9 cellular contexts compared by ENCODE assay signal in genomic region chr16:1378087-1378803, GRCh38. TPM values are rescaled to one million over a fixed set of nuclear protein-coding genes. Genes with fewer than 3 reads are reported as not detected.
DNase-seq lines count a peak whose midpoint lies in the region; ATAC-seq and TF ChIP-seq lines count a peak whose summit lies in the region.
"Had no signal": no experiment of that assay in that cellular context is flagged by ENCODE, and none has a peak within 500 bp of the region (broad histone marks: within the 10 kb centered on the region; RNA-seq: fewer than 3 reads in every experiment).

No MANE protein-coding gene starts in this region.

- TF ChIP-seq CTCF in SK-N-SH (IDR thresholded peaks at IDR 0.05) (no peak), SU-DHL-6 (IDR thresholded peaks at IDR 0.05; ENCODE audit: insufficient read depth, low read length, poor library complexity, severe bottlenecking) (no peak), fibroblast of pulmonary artery (IDR thresholded peaks at IDR 0.05; ENCODE audit: low read length, missing control alignments) (no peak), smooth muscle cell (IDR thresholded peaks at IDR 0.05; ENCODE audit: borderline replicate concordance, insufficient read depth, poor library complexity, severe bottlenecking) (no peak)

- 89% methylated on average over 14 of the region's 25 CpGs for WGBS in SK-N-SH (ENCODE audit: low lambda C conversion rate)
- WGBS in smooth muscle cell (ENCODE audit: low lambda C conversion rate): 65% methylated on average over 25 of the region's 25 CpGs

- H3K4me1 ChIP-seq in SK-N-SH (ENCODE audit: control insufficient read depth in 1 of 2, insufficient read depth in 2 of 2, low read depth in 1 of 2, low read length in 1 of 2): peaks cover 9 to 12% of the 10 kb centered on the region in 2 experiments; a peak in 3 of 4 replicates
- H3K4me1 ChIP-seq in smooth muscle cell (ENCODE audit: low read depth): peaks cover 9% of the 10 kb centered on the region

- H4K20me1 ChIP-seq in SK-N-SH (ENCODE audit: insufficient read depth) (no peaks in the 10 kb centered on the region), SU-DHL-6 (ENCODE audit: low read depth, low read length) (no peaks in the 10 kb centered on the region), smooth muscle cell (ENCODE audit: low read depth) (peaks cover 26% of the 10 kb centered on the region)

- H3K9me3 ChIP-seq in SK-N-SH: no peaks in the 10 kb centered on the region
- H3K9me3 ChIP-seq in SU-DHL-6 (ENCODE audit: insufficient read depth, low read length): no peaks in the 10 kb centered on the region
- no peaks in the 10 kb centered on the region for H3K9me3 ChIP-seq in smooth muscle cell (replicated peaks; ENCODE audit: low read depth)
- H3K9me3 ChIP-seq: Peyer's patch had no signal

- H3K9ac ChIP-seq in SK-N-SH (peak overlapping the region; percentile 87), SU-DHL-6 (ENCODE audit: low read length) (peak overlapping the region; percentile 79), smooth muscle cell (ENCODE audit: low read depth) (peak overlapping the region; percentile 25)

- peak overlapping the region in 1 of 2 experiments; percentile 44; a peak in 1 of 4 replicates for H3K27ac ChIP-seq in SK-N-SH (ENCODE audit: low read depth in 2 of 2, low read length in 1 of 2)
- no peak overlapping the region for H3K27ac ChIP-seq in SU-DHL-6 (ENCODE audit: low read depth, low read length)
- H3K27ac ChIP-seq in smooth muscle cell (ENCODE audit: low read depth): no peak overlapping the region

- TF ChIP-seq RAD21 in SK-N-SH (IDR thresholded peaks at IDR 0.05; ENCODE audit: low read length): no peak

- POLR2A ChIA-PET in SK-N-SH (lab: Yijun Ruan, JAX): interaction anchor here (1.1 kb wide), 1 partner anchor 42 kb away, joined by 3 read pairs; the partner anchor contains the start of gene UQCC4

- CTCF ChIA-PET in SK-N-SH (lab: Yijun Ruan, JAX): interaction anchor here (0.6 to 3.9 kb wide), 6 partner anchors 7 to 324 kb away, joined by 3 to 39 read pairs (median 3); no protein-coding TSS in a partner anchor

- no peaks in the 10 kb centered on the region for H3K27me3 ChIP-seq in SK-N-SH (ENCODE audit: insufficient read depth)
- no peaks in the 10 kb centered on the region for H3K27me3 ChIP-seq in SU-DHL-6 (ENCODE audit: low read length)
- no peaks in the 10 kb centered on the region for H3K27me3 ChIP-seq in smooth muscle cell (ENCODE audit: low read depth)
- H3K27me3 ChIP-seq: Peyer's patch had no signal

- H3K79me2 ChIP-seq in SK-N-SH (ENCODE audit: insufficient read depth): peaks cover 9% of the 10 kb centered on the region; the same call in 1 of the 2 replicates
- peaks cover 11% of the 10 kb centered on the region; the same call in 1 of the 2 replicates for H3K79me2 ChIP-seq in SU-DHL-6 (ENCODE audit: insufficient read depth, low read length)
- H3K79me2 ChIP-seq in smooth muscle cell (ENCODE audit: low read depth): no peaks in the 10 kb centered on the region

- no peak; the same call in 2 of the 3 replicates for ATAC-seq in SK-N-SH treated with all-trans-retinoic acid at 6 μM for 48 hours

- no peak overlapping the region for H2AFZ ChIP-seq in SK-N-SH (ENCODE audit: low read depth)
- H2AFZ ChIP-seq in SU-DHL-6 (ENCODE audit: low read depth, low read length, severe bottlenecking): no peak overlapping the region
- H2AFZ ChIP-seq in smooth muscle cell (ENCODE audit: low read depth): no peak overlapping the region

- peaks cover 0 to 3% of the 10 kb centered on the region in 2 experiments for H3K36me3 ChIP-seq in SK-N-SH (replicated peaks in 1 of 2; ENCODE audit: control insufficient read depth in 1 of 2, insufficient read depth in 2 of 2, low read length in 1 of 2)
- H3K36me3 ChIP-seq in SU-DHL-6 (ENCODE audit: low read length): no peaks in the 10 kb centered on the region
- no peaks in the 10 kb centered on the region for H3K36me3 ChIP-seq in smooth muscle cell (ENCODE audit: low read depth)

- H3K9me2 ChIP-seq in SK-N-SH (no peaks in the 10 kb centered on the region), SU-DHL-6 (replicated peaks; ENCODE audit: insufficient read depth, low read length) (no peaks in the 10 kb centered on the region)

- H3K4me3 ChIP-seq in SK-N-SH (ENCODE audit: low read depth in 2 of 2, low read length in 1 of 2) (peak overlapping the region; percentile 53 to 61), SU-DHL-6 (ENCODE audit: insufficient read depth, low read length, poor library complexity, severe bottlenecking) (peak overlapping the region; percentile 76), fibroblast of pulmonary artery (replicated peaks; ENCODE audit: low read depth, low read length) (peak overlapping the region; percentile 50), smooth muscle cell (peak overlapping the region; percentile 57)

- H3F3A ChIP-seq in SK-N-SH (replicated peaks; ENCODE audit: insufficient read depth): peaks cover 10% of the 10 kb centered on the region
- no peaks in the 10 kb centered on the region for H3F3A ChIP-seq in SU-DHL-6 (ENCODE audit: insufficient read depth)
- H3F3A ChIP-seq in smooth muscle cell (ENCODE audit: low read depth): no peaks in the 10 kb centered on the region

- TF ChIP-seq EP300 in SK-N-SH (IDR thresholded peaks at IDR 0.05; ENCODE audit: borderline replicate concordance in 1 of 2, low read depth in 1 of 2, low read length in 1 of 2): no peak

- DNase-seq in SK-N-SH (no peak), fibroblast of pulmonary artery (ENCODE audit: low read depth) (no peak), smooth muscle cell (lab: John Stamatoyannopoulos, UW; ENCODE audit: unreplicated experiment) (no peak), cerebellar cortex (ENCODE audit: low spot score) (no peak), glomerular visceral epithelial cell (ENCODE audit: extremely low spot score) (no peak), NCI-H2227 (lab: John Stamatoyannopoulos, UW; ENCODE audit: unreplicated experiment) (no peak)

- H3K4me2 ChIP-seq in SK-N-SH (peak overlapping the region; percentile 99), SU-DHL-6 (ENCODE audit: low read depth, low read length, poor library complexity, severe bottlenecking) (peak overlapping the region; percentile 57), smooth muscle cell (peak overlapping the region; percentile 93)

TF ChIP-seq in SK-N-SH, 30 proteins besides CTCF, POLR2A, EP300 and RAD21:
- TF ChIP-seq POLR2AphosphoS5 (IDR thresholded peaks at IDR 0.05; ENCODE audit: low read depth, low read length): no peak
- no peak for TF ChIP-seq TAF1 (IDR thresholded peaks at IDR 0.05; ENCODE audit: borderline replicate concordance, low read depth, low read length)
- TF ChIP-seq TEAD4 (IDR thresholded peaks at IDR 0.05; ENCODE audit: borderline replicate concordance, insufficient read depth): no peak

TF ChIP-seq in SK-N-SH treated with all-trans-retinoic acid at 6 μM for 48 hours, 23 proteins besides CTCF, POLR2A, EP300 and RAD21 (continues in another document):
- TF ChIP-seq, protein P1, sequence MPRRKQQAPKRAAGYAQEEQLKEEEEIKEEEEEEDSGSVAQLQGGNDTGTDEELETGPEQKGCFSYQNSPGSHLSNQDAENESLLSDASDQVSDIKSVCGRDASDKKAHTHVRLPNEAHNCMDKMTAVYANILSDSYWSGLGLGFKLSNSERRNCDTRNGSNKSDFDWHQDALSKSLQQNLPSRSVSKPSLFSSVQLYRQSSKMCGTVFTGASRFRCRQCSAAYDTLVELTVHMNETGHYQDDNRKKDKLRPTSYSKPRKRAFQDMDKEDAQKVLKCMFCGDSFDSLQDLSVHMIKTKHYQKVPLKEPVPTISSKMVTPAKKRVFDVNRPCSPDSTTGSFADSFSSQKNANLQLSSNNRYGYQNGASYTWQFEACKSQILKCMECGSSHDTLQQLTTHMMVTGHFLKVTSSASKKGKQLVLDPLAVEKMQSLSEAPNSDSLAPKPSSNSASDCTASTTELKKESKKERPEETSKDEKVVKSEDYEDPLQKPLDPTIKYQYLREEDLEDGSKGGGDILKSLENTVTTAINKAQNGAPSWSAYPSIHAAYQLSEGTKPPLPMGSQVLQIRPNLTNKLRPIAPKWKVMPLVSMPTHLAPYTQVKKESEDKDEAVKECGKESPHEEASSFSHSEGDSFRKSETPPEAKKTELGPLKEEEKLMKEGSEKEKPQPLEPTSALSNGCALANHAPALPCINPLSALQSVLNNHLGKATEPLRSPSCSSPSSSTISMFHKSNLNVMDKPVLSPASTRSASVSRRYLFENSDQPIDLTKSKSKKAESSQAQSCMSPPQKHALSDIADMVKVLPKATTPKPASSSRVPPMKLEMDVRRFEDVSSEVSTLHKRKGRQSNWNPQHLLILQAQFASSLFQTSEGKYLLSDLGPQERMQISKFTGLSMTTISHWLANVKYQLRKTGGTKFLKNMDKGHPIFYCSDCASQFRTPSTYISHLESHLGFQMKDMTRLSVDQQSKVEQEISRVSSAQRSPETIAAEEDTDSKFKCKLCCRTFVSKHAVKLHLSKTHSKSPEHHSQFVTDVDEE (CRISPR knock-in tag; IDR thresholded peaks at IDR 0.05): no peak

RNA-seq across cellular contexts. Expression of gene GNPTG, which starts 26.5 kb away (rescaled TPM):
- 113 and 114 TPM in 2 replicates for polyA plus RNA-seq in SK-N-SH (2012; rRNA removed)
- 53.9 and 77.4 TPM in 2 replicates for polyA plus RNA-seq in SK-N-SH (2012; cell fraction: cytosol; rRNA removed)
- polyA plus RNA-seq in SK-N-SH (2012; cell fraction: nucleus; rRNA removed): 170 and 246 TPM in 2 replicates
- 28.0 and 34.4 TPM in 2 replicates for total RNA-seq in smooth muscle cell
- polyA plus RNA-seq in smooth muscle cell: 73.3 and 79.2 TPM in 2 replicates

RNA-seq across cellular contexts. Expression of gene TSR3, which starts 26.6 kb away (rescaled TPM):
- 67.6 and 87.3 TPM in 2 replicates for polyA plus RNA-seq in SK-N-SH (2012; rRNA removed)
- polyA plus RNA-seq in SK-N-SH (2012; cell fraction: cytosol; rRNA removed): 57.7 and 71.3 TPM in 2 replicates
- polyA plus RNA-seq in SK-N-SH (2012; cell fraction: nucleus; rRNA removed): 44.6 and 53.0 TPM in 2 replicates
- 54.9 and 55.2 TPM in 2 replicates for total RNA-seq in smooth muscle cell
- 142 TPM in 2 replicates for polyA plus RNA-seq in smooth muscle cell

RNA-seq across cellular contexts. Expression of gene UNKL, which starts 36.3 kb away (rescaled TPM):
- polyA plus RNA-seq in SK-N-SH (2012; rRNA removed) (16.3 and 16.4 TPM in 2 replicates), smooth muscle cell (6.2 and 9.3 TPM in 2 replicates)
- 8.4 and 10.3 TPM in 2 replicates for polyA plus RNA-seq in SK-N-SH (2012; cell fraction: cytosol; rRNA removed)
- 58.9 and 79.6 TPM in 2 replicates for polyA plus RNA-seq in SK-N-SH (2012; cell fraction: nucleus; rRNA removed)
- total RNA-seq in smooth muscle cell: 5.2 and 8.2 TPM in 2 replicates

RNA-seq across cellular contexts. Expression of gene UQCC4, which starts 42.3 kb away (rescaled TPM):
- 47.6 and 51.9 TPM in 2 replicates for polyA plus RNA-seq in SK-N-SH (2012; rRNA removed)
- polyA plus RNA-seq in SK-N-SH (2012; cell fraction: cytosol; rRNA removed): 38.1 and 42.7 TPM in 2 replicates
- polyA plus RNA-seq in SK-N-SH (2012; cell fraction: nucleus; rRNA removed): 32.6 and 44.5 TPM in 2 replicates
- total RNA-seq in smooth muscle cell: 17.2 and 21.8 TPM in 2 replicates
- 29.6 and 33.0 TPM in 2 replicates for polyA plus RNA-seq in smooth muscle cell

RNA-seq across cellular contexts. Expression of gene BAIAP3, which starts 44.8 kb away (rescaled TPM):
- 1.1 and 2.0 TPM in 2 replicates for polyA plus RNA-seq in SK-N-SH (2012; rRNA removed)
- polyA plus RNA-seq in SK-N-SH (2012; cell fraction: cytosol; rRNA removed): 0.13 and 0.58 TPM in 2 replicates
- 8.2 and 12.4 TPM in 2 replicates for polyA plus RNA-seq in SK-N-SH (2012; cell fraction: nucleus; rRNA removed)
- total RNA-seq in smooth muscle cell: 0.31 TPM in 1 of 2 replicates, not detected in the other
- 0.34 and 0.51 TPM in 2 replicates for polyA plus RNA-seq in smooth muscle cell

Comparison
In these comparisons a context has a peak if more than half of its experiments do, and no peak if none do; other contexts are left out.
1. H3K9ac ChIP-seq: peak in every context shown above with its lines; median percentile 87 in SK-N-SH; 79 in SU-DHL-6; 25 in smooth muscle cell.